In genomic region chr7:129952653-129953560, GRCh38 we compare ENCODE assay signal across 8 cellular contexts. TPM values are rescaled to one million over a fixed set of nuclear protein-coding genes. Genes with fewer than 3 reads are reported as not detected.
A peak's percentile ranks its signal among the peaks of the same experiment; 100 is the strongest.
DNase-seq lines count a peak whose midpoint lies in the region; ATAC-seq and TF ChIP-seq lines count a peak whose summit lies in the region.

Gene UBE2H (minus strand): TSS chr7:129952960. CDS start chr7:129952555, 405 bp downstream.

- 6 to 8% (median 7%) methylated on average over 46 to 58 of the region's 58 CpGs for WGBS in psoas muscle, 3 donors
- 7% methylated on average over 58 of the region's 58 CpGs for WGBS in urinary bladder

- TF ChIP-seq CTCF in GM12875 (IDR thresholded peaks at IDR 0.05; ENCODE audit: borderline replicate concordance, insufficient read depth, low read depth, low read length) = no peak
- TF ChIP-seq CTCF in psoas muscle (IDR thresholded peaks at IDR 0.05) = no peak

- peak within 1 kb of the TSS; percentile 98 for H3K27ac ChIP-seq in psoas muscle
- H3K27ac ChIP-seq in urinary bladder (ENCODE audit: low read depth) = peak within 1 kb of the TSS; percentile 99

- DNase-seq in NCI-H1694 treated with DMSO at 0.1 percent for 48 hours (lab: John Stamatoyannopoulos, UW) (peak; percentile 73), T-helper 2 cell (peak; percentile 78 to 91 (median 87)), amygdala (lab: John Stamatoyannopoulos, UW) (peak; percentile 30 to 96 (median 88)), left ventricle myocardium superior (peak; percentile 96), psoas muscle (peak; percentile 92 to 96)

- peak within 1 kb of the TSS; percentile 95 for H3K4me3 ChIP-seq in GM12875 (ENCODE audit: low read depth, low read length)
- peak within 1 kb of the TSS; percentile 97 for H3K4me3 ChIP-seq in psoas muscle
- peak within 1 kb of the TSS; percentile 96 for H3K4me3 ChIP-seq in urinary bladder (ENCODE audit: low read depth, low read length)

- ATAC-seq in HG02840 (IDR thresholded peaks at IDR 0.05; ENCODE audit: low FRiP score, unreplicated experiment) = peak; percentile 52
- peak; percentile 83 for ATAC-seq in left ventricle myocardium superior
- peak; percentile 83 to 91 (median 86) for ATAC-seq in psoas muscle

- intact Hi-C loops in left ventricle myocardium superior (cut with micrococcal nuclease) (no loop called here), psoas muscle (cut with DNase I) (loop anchor here (5.0 kb wide), 5 partner anchors 41 to 126 kb away; no protein-coding TSS in a partner anchor)

- H3K27me3 ChIP-seq in psoas muscle (ENCODE audit: insufficient read depth in 3 of 3, low read length in 2 of 3) = no peaks in the 10 kb centered on the region

- H3K36me3 ChIP-seq in psoas muscle (ENCODE audit: insufficient read depth in 1 of 2, low read depth in 1 of 2) = no peaks in the 10 kb centered on the region
- H3K36me3 ChIP-seq in urinary bladder (ENCODE audit: insufficient read depth) = no peaks in the 10 kb centered on the region

- H3K4me1 ChIP-seq in psoas muscle (peaks cover 12% of the 10 kb centered on the region), urinary bladder (ENCODE audit: insufficient read depth) (no peaks in the 10 kb centered on the region)

- no peaks in the 10 kb centered on the region for H3K9me3 ChIP-seq in psoas muscle

RNA-seq across cellular contexts. Expression of gene UBE2H, which starts in this region (rescaled TPM):
- total RNA-seq in left ventricle myocardium superior (121 TPM), psoas muscle (100 to 1,000 TPM in 1 of 4 donors, 10 to 100 TPM in 3; 75.9 to 111 (median 77.4) TPM), urinary bladder (86.3 TPM)
- polyA plus RNA-seq in psoas muscle (100 to 1,000 TPM in 1 of 3 donors, 10 to 100 TPM in 2; 17.3 to 115 (median 50.5) TPM), urinary bladder (43.0 TPM)

Comparison
In these comparisons a context has a peak if more than half of its experiments do, and no peak if none do; other contexts are left out.
1. Peak in every context shown above with its lines: DNase-seq, ATAC-seq, H3K4me3 ChIP-seq and H3K27ac ChIP-seq.